28 cellular contexts compared by ENCODE assay signal in the genomic region with DNA sequence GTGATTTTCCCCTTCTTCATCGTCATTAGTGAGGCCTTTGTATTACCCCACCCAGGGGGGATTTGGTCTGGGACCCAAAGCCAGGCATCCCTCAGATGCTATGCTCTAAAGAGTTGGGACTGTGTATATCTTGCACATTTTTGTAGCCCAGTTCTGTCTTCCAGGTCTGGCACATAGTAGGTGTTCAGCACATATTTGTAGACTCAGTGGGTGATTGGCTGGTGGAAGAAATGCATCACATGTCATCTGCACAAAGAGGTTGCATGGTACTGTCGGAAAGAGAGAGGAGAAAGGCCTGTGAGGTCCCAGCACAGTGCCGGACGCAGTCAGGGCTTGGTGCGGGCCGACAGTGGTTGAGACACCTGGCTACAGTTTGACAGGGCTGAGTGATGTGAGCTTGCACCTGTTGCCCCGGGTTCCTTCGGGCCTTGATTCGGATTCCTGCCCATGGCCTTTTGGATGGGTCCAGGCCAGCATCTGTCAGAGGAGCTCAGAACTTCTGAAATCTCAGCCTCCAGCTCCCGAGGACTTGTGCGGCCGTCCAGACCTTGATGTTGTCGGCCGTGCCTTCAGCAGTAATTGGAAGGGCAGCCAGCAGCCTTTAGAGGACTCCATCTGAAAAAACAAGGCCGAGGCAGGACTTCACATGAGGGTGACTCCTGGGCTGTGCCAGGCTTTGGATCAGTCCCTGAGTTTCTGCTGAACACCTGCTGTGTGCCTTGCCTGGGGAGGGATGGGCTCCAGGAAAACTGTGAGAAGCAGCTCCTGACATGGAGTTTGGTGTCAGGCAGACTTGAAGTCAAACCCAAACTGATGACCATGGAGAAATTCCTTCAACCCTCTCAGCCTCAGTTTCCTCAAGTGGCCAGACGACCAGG. TPM values are rescaled to one million over a fixed set of nuclear protein-coding genes. Genes with fewer than 3 reads are reported as not detected.
"Had no signal": no experiment of that assay in that cellular context is flagged by ENCODE, and none has a peak within 500 bp of the region (broad histone marks: within the 10 kb centered on the region; RNA-seq: fewer than 3 reads in every experiment).

No MANE protein-coding gene starts in this region.

- DNase-seq: activated CD4-positive, alpha-beta T cell treated with anti-CD3 and anti-CD28 coated beads for 48 hours; activated CD4-positive, alpha-beta T cell treated with anti-CD3 and anti-CD28 coated beads, Interleukin-2, amount 50 U/mL, for 4 hours; activated CD4-positive, CD25-positive, alpha-beta regulatory T cell treated with anti-CD3 and anti-CD28 coated beads, Interleukin-2, amount 50 U/mL, for 72 hours; activated CD8-positive, alpha-beta memory T cell treated with anti-CD3 and anti-CD28 coated beads, Interleukin-2, amount 50 U/mL, for 48 hours; activated CD8-positive, alpha-beta T cell treated with anti-CD3 and anti-CD28 coated beads, Interleukin-2, amount 10 ng/mL, durations not matched to agents 7 days and 5 days; activated naive CD4-positive, alpha-beta T cell treated with anti-CD3 and anti-CD28 coated beads, Interleukin-2, amount 50 U/mL, for 16 hours; activated naive CD8-positive, alpha-beta T cell treated with anti-CD3 and anti-CD28 coated beads, Interleukin-2, amount 10 ng/mL, durations not matched to agents 7 days and 5 days; activated T-cell treated with anti-CD3 and anti-CD28 coated beads, Interleukin-2, amount 50 U/mL, for 1 hour; adrenal gland; anterior cingulate cortex; caudate nucleus; MV-4-11; NCI-H1092 treated with DMSO at 0.1 percent for 48 hours; NCI-H1417 treated with DMSO at 0.1 percent for 48 hours; NCI-H1694 treated with DMSO at 0.1 percent for 48 hours; NCI-H2029 treated with DMSO at 0.1 percent for 48 hours; NCI-H345; NCI-H510A; NCI-H526 treated with DMSO at 0.1 percent for 48 hours; NCI-H82; Right ventricle myocardium superior; RPMI8226 had no signal

- H3K4me2 ChIP-seq: KMS-11 had no signal

- H3K27ac ChIP-seq: adrenal gland, breast epithelium, KMS-11, SJSA1 had no signal

- ATAC-seq: activated CD8-positive, alpha-beta T cell treated with anti-CD3 and anti-CD28 coated beads, Interleukin-2, amount 10 ng/mL, durations not matched to agents 7 days and 5 days; SK-N-SH treated with all-trans-retinoic acid at 6 μM for 48 hours; WTC11 had no signal

- H3K36me3 ChIP-seq: adrenal gland, breast epithelium, SJSA1 had no signal

- H3K27me3 ChIP-seq: adrenal gland, breast epithelium, SJSA1 had no signal

- H3K4me1 ChIP-seq: breast epithelium had no signal

- H3K4me3 ChIP-seq: adrenal gland, breast epithelium, SJSA1 had no signal

- H3K9ac ChIP-seq: KMS-11 had no signal

- H3K9me3 ChIP-seq: adrenal gland, breast epithelium, SJSA1 had no signal

RNA-seq across cellular contexts. Expression of a gene that starts 40.9 kb away (rescaled TPM):
- total RNA-seq: activated CD8-positive, alpha-beta T cell treated with anti-CD3 and anti-CD28 coated beads, Interleukin-2, amount 10 ng/mL, durations not matched to agents 7 days and 5 days; activated naive CD8-positive, alpha-beta T cell treated with anti-CD3 and anti-CD28 coated beads, Interleukin-2, amount 10 ng/mL, durations not matched to agents 7 days and 5 days; adrenal gland; OCI-LY7; Right ventricle myocardium superior had no signal

RNA-seq across cellular contexts. Expression of a gene that starts 44.8 kb away (rescaled TPM):
- total RNA-seq: activated CD8-positive, alpha-beta T cell treated with anti-CD3 and anti-CD28 coated beads, Interleukin-2, amount 10 ng/mL, durations not matched to agents 7 days and 5 days; SJSA1 had no signal
